Comparison of ENCODE assay signal across 1 cellular context in the genomic region with DNA sequence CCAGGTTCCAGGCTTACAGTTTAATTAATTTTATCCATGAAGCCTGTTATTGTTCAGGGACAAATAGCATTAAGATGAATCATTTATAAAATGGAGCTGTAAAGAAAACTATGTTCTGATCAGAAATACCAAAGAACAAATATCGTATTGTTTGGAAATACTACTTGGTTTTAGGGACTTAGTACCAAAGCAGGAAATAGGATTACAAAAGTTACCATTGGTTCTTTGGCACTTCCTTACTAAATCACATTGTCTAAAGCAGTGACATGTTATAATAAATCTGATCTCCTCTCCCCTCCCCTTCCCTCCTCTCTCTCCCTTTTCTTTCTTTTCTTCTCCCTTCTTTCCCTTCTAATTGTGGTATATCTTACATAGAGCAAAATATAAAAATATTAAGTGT.
TF ChIP-seq lines count a peak whose summit lies in the region.

No MANE protein-coding gene starts in this region.

TF ChIP-seq in K562, 482 proteins besides CTCF, POLR2A, EP300 and RAD21:
- peak; percentile 29 for TF ChIP-seq HNRNPK (IDR thresholded peaks at IDR 0.05; ENCODE audit: low read depth, low read length, poor library complexity, severe bottlenecking)
- TF ChIP-seq BCL6 (CRISPR knock-in tag; IDR thresholded peaks at IDR 0.05) = no peak
